In genomic region chr17:69065113-69065512, GRCh38 we compare ENCODE assay signal across 19 cellular contexts. TPM values are rescaled to one million over a fixed set of nuclear protein-coding genes. Genes with fewer than 3 reads are reported as not detected.
"Had no signal": no experiment of that assay in that cellular context is flagged by ENCODE, and none has a peak within 500 bp of the region (broad histone marks: within the 10 kb centered on the region; RNA-seq: fewer than 3 reads in every experiment).

No MANE protein-coding gene starts in this region.

- ATAC-seq: heart left ventricle, right cardiac atrium had no signal

- FAIRE-seq: endothelial cell of umbilical vein, islet of Langerhans, small intestine had no signal

- H3K4me1 ChIP-seq: colonic mucosa had no signal

- H3K27ac Mint-ChIP-seq: endodermal cell; naive thymus-derived CD4-positive, alpha-beta T cell; progenitor cell of endocrine pancreas had no signal

- H3K9me3 ChIP-seq: colonic mucosa, heart left ventricle, ovary had no signal

- H3K4me3 Mint-ChIP-seq: endodermal cell, neural crest cell had no signal

- H3K27me3 ChIP-seq: colonic mucosa, heart left ventricle, ovary had no signal

- H3K9me3 Mint-ChIP-seq: endodermal cell, neural crest cell had no signal

- H3K27me3 Mint-ChIP-seq: progenitor cell of endocrine pancreas had no signal

- H3K27ac ChIP-seq: colonic mucosa had no signal

- H3K4me3 ChIP-seq: colonic mucosa, heart left ventricle, ovary had no signal

- DNase-seq: colonic mucosa; effector CD4-positive, alpha-beta T cell; endodermal cell; erythroblast; foreskin melanocyte; heart left ventricle; hippocampal formation; kidney glomerular epithelial cell; naive thymus-derived CD4-positive, alpha-beta T cell; ovary; right cardiac atrium; small intestine; stimulated activated CD4-positive, alpha-beta T cell treated with anti-CD3 and anti-CD28 coated beads, Interleukin-12 subunit alpha, Interleukin-12 subunit beta, amount 100 ng/mL, for 4 hours; stimulated activated naive CD4-positive, alpha-beta T cell treated with Interleukin-2 at 50 U/mL for 16 hours; trophoblast cell had no signal

- H3K36me3 ChIP-seq: colonic mucosa, heart left ventricle, ovary had no signal

RNA-seq across cellular contexts. Expression of gene ABCA9, which starts 4.4 kb away (rescaled TPM):
- total RNA-seq: endodermal cell had no signal
- polyA plus RNA-seq: naive thymus-derived CD4-positive, alpha-beta T cell had no signal
